ENCODE assay signal across 12 cellular contexts in genomic region chr10:122044713-122045112, GRCh38. TPM values are rescaled to one million over a fixed set of nuclear protein-coding genes. Genes with fewer than 3 reads are reported as not detected.
DNase-seq lines count a peak whose midpoint lies in the region; ATAC-seq and TF ChIP-seq lines count a peak whose summit lies in the region.
"Had no signal": no experiment of that assay in that cellular context is flagged by ENCODE, and none has a peak within 500 bp of the region (broad histone marks: within the 10 kb centered on the region; RNA-seq: fewer than 3 reads in every experiment).

No MANE protein-coding gene starts in this region.

- POLR2A ChIA-PET in Panc1 (lab: Charles Lee): no interaction called here
- POLR2A ChIA-PET in SK-N-SH (lab: Yijun Ruan, JAX): no interaction called here

- H3K27ac ChIP-seq in C4-2B: peak overlapping the region; percentile 24; the same call in 1 of the 2 replicates
- H3K27ac ChIP-seq in Panc1 (ENCODE audit: low read length): peak overlapping the region; percentile 59
- H3K27ac ChIP-seq in cardiac muscle cell: peak overlapping the region; percentile 72
- no peak overlapping the region for H3K27ac ChIP-seq in osteoblast (ENCODE audit: low read depth, low read length)
- no peak overlapping the region for H3K27ac ChIP-seq in SK-N-SH (ENCODE audit: low read depth in 2 of 2, low read length in 1 of 2)
- H3K27ac ChIP-seq: BLaER1 had no signal

- H3K27me3 Mint-ChIP-seq in activated naive CD4-positive, alpha-beta T cell treated with anti-CD3 and anti-CD28 coated beads, Interleukin-2, amount 10 ng/mL, durations not matched to agents 7 days and 5 days: peaks cover 5% of the 10 kb centered on the region

- no peak for TF ChIP-seq CTCF in C4-2B (conservative IDR thresholded peaks at IDR 0.05)
- TF ChIP-seq CTCF in Panc1 (IDR thresholded peaks at IDR 0.05): no peak
- TF ChIP-seq CTCF in cardiac muscle cell (IDR thresholded peaks at IDR 0.05; ENCODE audit: low read depth, low read length): no peak
- TF ChIP-seq CTCF in osteoblast (IDR thresholded peaks at IDR 0.05; ENCODE audit: extremely low read depth, low read depth, low read length): no peak
- TF ChIP-seq CTCF in SK-N-SH (IDR thresholded peaks at IDR 0.05): no peak

- H3K9ac ChIP-seq in SK-N-SH: no peak overlapping the region
- H3K9ac ChIP-seq: BLaER1 had no signal

- H3K9me3 Mint-ChIP-seq in activated naive CD4-positive, alpha-beta T cell treated with anti-CD3 and anti-CD28 coated beads, Interleukin-2, amount 10 ng/mL, durations not matched to agents 7 days and 5 days: no peaks in the 10 kb centered on the region
- H3K9me3 Mint-ChIP-seq: activated B cell treated with CpG ODN at 0.5 μM for 24 hours had no signal

- H3K4me1 Mint-ChIP-seq in activated naive CD4-positive, alpha-beta T cell treated with anti-CD3 and anti-CD28 coated beads, Interleukin-2, amount 10 ng/mL, durations not matched to agents 7 days and 5 days: no peaks in the 10 kb centered on the region
- H3K4me1 Mint-ChIP-seq: activated B cell treated with CpG ODN at 0.5 μM for 24 hours had no signal

- no TSS peak for BruUV-seq in Panc1 (replicated peaks; lab: Mats Ljungman, UMichigan)

- H3K79me2 ChIP-seq in osteoblast (ENCODE audit: insufficient read depth, low read length) (no peaks in the 10 kb centered on the region), SK-N-SH (ENCODE audit: insufficient read depth) (no peaks in the 10 kb centered on the region)

- H3K4me1 ChIP-seq in Panc1 (ENCODE audit: control insufficient read depth, insufficient read depth, low read length): peaks cover 16% of the 10 kb centered on the region
- H3K4me1 ChIP-seq in cardiac muscle cell (ENCODE audit: low read depth): peaks cover 17% of the 10 kb centered on the region
- peaks cover 5% of the 10 kb centered on the region for H3K4me1 ChIP-seq in osteoblast (ENCODE audit: insufficient read depth, low read length)
- H3K4me1 ChIP-seq in SK-N-SH (ENCODE audit: control insufficient read depth in 1 of 2, insufficient read depth in 2 of 2, low read depth in 1 of 2, low read length in 1 of 2): peaks cover 0 to 4% of the 10 kb centered on the region in 2 experiments; a peak in 1 of 4 replicates
- H3K4me1 ChIP-seq: BLaER1 had no signal

- CTCF ChIA-PET in Panc1 (lab: Charles Lee): interaction anchor here (0.6 to 1.0 kb wide), 2 partner anchors 10 to 60 kb away, joined by 3 to 4 read pairs; no protein-coding TSS in a partner anchor
- CTCF ChIA-PET in SK-N-SH (lab: Yijun Ruan, JAX): interaction anchor here (2.0 kb wide), 1 partner anchor 14 kb away, joined by 5 read pairs; no protein-coding TSS in a partner anchor
- CTCF ChIA-PET in activated naive CD4-positive, alpha-beta T cell treated with anti-CD3 and anti-CD28 coated beads, Interleukin-2, amount 10 ng/mL, durations not matched to agents 7 days and 5 days (lab: Charles Lee): interaction anchor here (1.6 kb wide), 1 partner anchor 10 kb away, joined by 4 read pairs; no protein-coding TSS in a partner anchor

- intact Hi-C loops in Panc1 (cut with micrococcal nuclease; ENCODE audit: unreplicated experiment): no loop called here

- 77% methylated on average over 9 of the region's 9 CpGs for WGBS in SK-N-SH (ENCODE audit: low lambda C conversion rate)

- H3K27ac Mint-ChIP-seq in activated naive CD4-positive, alpha-beta T cell treated with anti-CD3 and anti-CD28 coated beads, Interleukin-2, amount 10 ng/mL, durations not matched to agents 7 days and 5 days: no peak overlapping the region
- H3K27ac Mint-ChIP-seq: activated B cell treated with CpG ODN at 0.5 μM for 24 hours had no signal

- TF ChIP-seq RAD21 in SK-N-SH (IDR thresholded peaks at IDR 0.05; ENCODE audit: low read length): no peak

- TF ChIP-seq EP300 in SK-N-SH (IDR thresholded peaks at IDR 0.05; ENCODE audit: borderline replicate concordance in 1 of 2, low read depth in 1 of 2, low read length in 1 of 2): no peak

- peak overlapping the region; percentile 32 for H3K4me2 ChIP-seq in osteoblast (ENCODE audit: insufficient read depth, low read length)
- no peak overlapping the region for H3K4me2 ChIP-seq in SK-N-SH
- H3K4me2 ChIP-seq: BLaER1 had no signal

- in situ Hi-C loops in Panc1 (cut with HindIII; ENCODE audit: low pct_unique_long_range_greater_than_20kb, low sequenced_read_pairs): no loop called here

- no peaks in the 10 kb centered on the region for H3K36me3 Mint-ChIP-seq in activated naive CD4-positive, alpha-beta T cell treated with anti-CD3 and anti-CD28 coated beads, Interleukin-2, amount 10 ng/mL, durations not matched to agents 7 days and 5 days

- H3K9me3 ChIP-seq in Panc1 (ENCODE audit: control insufficient read depth, insufficient read depth, low read depth, low read length) (no peaks in the 10 kb centered on the region), cardiac muscle cell (ENCODE audit: low read depth) (no peaks in the 10 kb centered on the region), osteoblast (ENCODE audit: low read depth, low read length) (no peaks in the 10 kb centered on the region), SK-N-SH (no peaks in the 10 kb centered on the region)
- H3K9me3 ChIP-seq: BLaER1 had no signal

- no peak overlapping the region for H2AFZ ChIP-seq in osteoblast (ENCODE audit: low read length)
- H2AFZ ChIP-seq in SK-N-SH (ENCODE audit: low read depth): no peak overlapping the region

- no peak overlapping the region for H3K4me3 Mint-ChIP-seq in activated naive CD4-positive, alpha-beta T cell treated with anti-CD3 and anti-CD28 coated beads, Interleukin-2, amount 10 ng/mL, durations not matched to agents 7 days and 5 days
- H3K4me3 Mint-ChIP-seq: activated B cell treated with CpG ODN at 0.5 μM for 24 hours had no signal

- ATAC-seq in Panc1: no peak
- no peak for ATAC-seq in HG03097 (IDR thresholded peaks at IDR 0.05; ENCODE audit: low FRiP score, unreplicated experiment)
- no peak for ATAC-seq in GM21528 (IDR thresholded peaks at IDR 0.05; ENCODE audit: low FRiP score, unreplicated experiment)

- H3K36me3 ChIP-seq in Panc1 (ENCODE audit: control insufficient read depth, insufficient read depth, low read length) (no peaks in the 10 kb centered on the region), cardiac muscle cell (no peaks in the 10 kb centered on the region), osteoblast (ENCODE audit: insufficient read depth, low read length) (no peaks in the 10 kb centered on the region), SK-N-SH (replicated peaks in 1 of 2; ENCODE audit: control insufficient read depth in 1 of 2, insufficient read depth in 2 of 2, low read length in 1 of 2) (no peaks in the 10 kb centered on the region)
- H3K36me3 ChIP-seq: BLaER1 had no signal

- H3K9me2 ChIP-seq in SK-N-SH: no peaks in the 10 kb centered on the region

- H3K27me3 ChIP-seq in Panc1 (ENCODE audit: control insufficient read depth, insufficient read depth, low read length) (no peaks in the 10 kb centered on the region), cardiac muscle cell (no peaks in the 10 kb centered on the region), osteoblast (ENCODE audit: insufficient read depth, low read length) (peaks cover 14% of the 10 kb centered on the region), SK-N-SH (ENCODE audit: insufficient read depth) (no peaks in the 10 kb centered on the region)
- H3K27me3 ChIP-seq: BLaER1 had no signal

- DNase-seq in Panc1 (ENCODE audit: low read depth, low spot score) (no peak), cardiac muscle cell (ENCODE audit: low read depth in 1 of 2, low spot score in 1 of 2) (peak; percentile 20 to 28), osteoblast (ENCODE audit: insufficient read length, low spot score, missing footprints) (no peak), SK-N-SH (no peak)
- DNase-seq in activated naive CD4-positive, alpha-beta T cell treated with anti-CD3 and anti-CD28 coated beads, Interleukin-2, amount 10 ng/mL, durations not matched to agents 7 days and 5 days: no peak
- DNase-seq: activated B cell treated with CpG ODN at 0.5 μM for 24 hours; activated naive CD4-positive, alpha-beta T cell treated with anti-CD3 and anti-CD28 coated beads, Interleukin-2, amount 50 U/mL, for 16 hours; MV-4-11 had no signal

- no peaks in the 10 kb centered on the region for H4K20me1 ChIP-seq in osteoblast (ENCODE audit: insufficient read depth, low read length)
- H4K20me1 ChIP-seq in SK-N-SH (ENCODE audit: insufficient read depth): no peaks in the 10 kb centered on the region
- H4K20me1 ChIP-seq: BLaER1 had no signal

- no peaks in the 10 kb centered on the region for H3F3A ChIP-seq in SK-N-SH (replicated peaks; ENCODE audit: insufficient read depth)

- H3K4me3 ChIP-seq in Panc1 (ENCODE audit: low read depth in 2 of 2, low read length in 2 of 2) (no peak overlapping the region), cardiac muscle cell (peak overlapping the region; percentile 5), osteoblast (ENCODE audit: insufficient read depth, low read length) (no peak overlapping the region), SK-N-SH (ENCODE audit: low read depth in 2 of 2, low read length in 1 of 2) (no peak overlapping the region)
- H3K4me3 ChIP-seq: BLaER1 had no signal

TF ChIP-seq in SK-N-SH, 30 proteins besides CTCF, POLR2A, EP300 and RAD21:
- no peak for TF ChIP-seq NFIC (IDR thresholded peaks at IDR 0.05; ENCODE audit: borderline replicate concordance)

RNA-seq across cellular contexts. Expression of gene TACC2, which starts 55.8 kb away (rescaled TPM):
- total RNA-seq in Panc1 (2021; ENCODE audit: unreplicated experiment) (133 TPM), cardiac muscle cell (50.0 and 98.0 TPM in 2 replicates), osteoblast (5.0 and 5.8 TPM in 2 replicates)
- 134 TPM for polyA plus RNA-seq in Panc1 (2012; ENCODE audit: insufficient read length)
- polyA plus RNA-seq in cardiac muscle cell (75.7 and 93.3 TPM in 2 replicates), SK-N-SH (2012; rRNA removed) (5.3 and 8.8 TPM in 2 replicates)
- 7.0 and 7.9 TPM in 2 replicates for polyA plus RNA-seq in SK-N-SH (2012; cell fraction: cytosol; rRNA removed)
- 25.6 and 29.7 TPM in 2 replicates for polyA plus RNA-seq in SK-N-SH (2012; cell fraction: nucleus; rRNA removed)
- total RNA-seq: activated B cell treated with CpG ODN at 0.5 μM for 24 hours had no signal

Comparison
In these comparisons a context has a peak if more than half of its experiments do, and no peak if none do; other contexts are left out.
1. H3K27ac ChIP-seq: peak in C4-2B (single experiment), Panc1 (single experiment) and cardiac muscle cell (single experiment); none in osteoblast (single experiment) and SK-N-SH (0 of 2).
2. DNase-seq: peak in cardiac muscle cell (2 of 2); none in Panc1 (single experiment), osteoblast (single experiment), SK-N-SH (single experiment) and activated naive CD4-positive, alpha-beta T cell treated with anti-CD3 and anti-CD28 coated beads, Interleukin-2, amount 10 ng/mL, durations not matched to agents 7 days and 5 days (single experiment).